9 cellular contexts compared by ENCODE assay signal in the genomic region with DNA sequence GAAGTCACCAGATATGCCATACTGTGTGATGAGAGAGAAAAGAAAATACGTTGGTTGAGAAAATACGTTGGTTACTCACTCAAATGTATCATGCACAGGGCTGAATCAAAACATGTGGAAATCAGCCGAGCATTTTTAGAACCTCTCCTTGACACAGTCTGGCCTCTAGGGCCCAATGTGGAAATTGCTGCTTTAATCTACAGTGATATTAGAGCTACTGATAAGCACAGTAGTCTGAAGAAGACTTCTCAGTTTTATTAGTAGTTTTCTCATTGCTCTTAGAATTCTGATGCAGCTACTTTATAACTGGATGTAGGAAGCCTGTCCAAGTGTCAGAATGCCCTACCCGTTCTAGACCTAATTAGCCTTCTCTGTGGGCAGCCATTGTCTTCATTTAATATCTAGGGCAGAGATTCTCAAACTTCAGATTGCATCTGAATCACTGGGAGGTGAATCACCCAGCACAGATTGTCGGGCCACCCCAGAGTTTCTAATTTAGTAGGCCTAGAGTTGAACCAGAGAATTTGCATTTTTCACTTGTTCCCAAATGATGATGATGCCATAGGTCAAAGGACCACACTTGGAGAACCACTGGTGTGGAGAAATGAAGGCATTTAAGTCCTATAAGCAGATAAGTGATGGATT.
DNase-seq lines count a peak whose midpoint lies in the region; ATAC-seq lines count a peak whose summit lies in the region.
"Had no signal": no experiment of that assay in that cellular context is flagged by ENCODE, and none has a peak within 500 bp of the region (broad histone marks: within the 10 kb centered on the region; RNA-seq: fewer than 3 reads in every experiment).

No MANE protein-coding gene starts in this region.

- POLR2A ChIA-PET in activated CD4-positive, alpha-beta memory T cell treated with anti-CD3 and anti-CD28 coated beads for 36 hours (lab: Charles Lee): no interaction called here
- POLR2A ChIA-PET in activated CD4-positive, alpha-beta memory T cell treated with anti-CD3 and anti-CD28 coated beads, Interleukin-2, amount 10 ng/mL, durations not matched to agents 7 days and 5 days (lab: Charles Lee): no interaction called here
- POLR2A ChIA-PET in naive thymus-derived CD8-positive, alpha-beta T cell (lab: Charles Lee): no interaction called here

- H2AFZ ChIP-seq in Karpas-422 (ENCODE audit: low read length): no peak overlapping the region

- H3K4me1 ChIP-seq in Karpas-422 (ENCODE audit: low read length): no peaks in the 10 kb centered on the region

- no peaks in the 10 kb centered on the region for H3K9me3 ChIP-seq in Karpas-422 (ENCODE audit: low read length)

- H3K79me2 ChIP-seq in Karpas-422 (ENCODE audit: low read length): no peaks in the 10 kb centered on the region

- CTCF ChIA-PET in activated CD4-positive, alpha-beta memory T cell treated with anti-CD3 and anti-CD28 coated beads for 36 hours (lab: Charles Lee): interaction anchor here (1.1 kb wide), 1 partner anchor 46 kb away, joined by 3 read pairs; no protein-coding TSS in a partner anchor
- CTCF ChIA-PET in activated CD4-positive, alpha-beta memory T cell treated with anti-CD3 and anti-CD28 coated beads, Interleukin-2, amount 10 ng/mL, durations not matched to agents 7 days and 5 days (lab: Charles Lee): interaction anchor here (1.5 kb wide), 1 partner anchor 26 kb away, joined by 4 read pairs; no protein-coding TSS in a partner anchor

- H3K27me3 ChIP-seq in Karpas-422 (ENCODE audit: low read length): no peaks in the 10 kb centered on the region

- peaks cover 3% of the 10 kb centered on the region for H3K27me3 Mint-ChIP-seq in activated CD4-positive, alpha-beta memory T cell treated with anti-CD3 and anti-CD28 coated beads for 36 hours
- no peaks in the 10 kb centered on the region for H3K27me3 Mint-ChIP-seq in activated CD4-positive, alpha-beta memory T cell treated with anti-CD3 and anti-CD28 coated beads, Interleukin-2, amount 10 ng/mL, durations not matched to agents 7 days and 5 days
- peaks cover 0 to 3% (median 0%) of the 10 kb centered on the region in 5 donors for H3K27me3 Mint-ChIP-seq in naive thymus-derived CD8-positive, alpha-beta T cell
- H3K27me3 Mint-ChIP-seq: CD4-positive, alpha-beta T cell had no signal

- H3K36me3 ChIP-seq in Karpas-422 (ENCODE audit: insufficient read depth, low read length): no peaks in the 10 kb centered on the region

- H3K4me3 ChIP-seq in Karpas-422 (ENCODE audit: low read length): no peak overlapping the region

- DNase-seq in activated CD4-positive, alpha-beta memory T cell treated with anti-CD3 and anti-CD28 coated beads for 36 hours: peak; percentile 35
- no peak for DNase-seq in activated CD4-positive, alpha-beta memory T cell treated with anti-CD3 and anti-CD28 coated beads, Interleukin-2, amount 10 ng/mL, durations not matched to agents 7 days and 5 days
- DNase-seq in cerebellum (ENCODE audit: low spot score): peak; percentile 33
- peak; percentile 18 for DNase-seq in retina
- DNase-seq in occipital lobe (lab: John Stamatoyannopoulos, UW): no peak
- no peak for DNase-seq in Karpas-422
- no peak for DNase-seq in naive thymus-derived CD8-positive, alpha-beta T cell
- DNase-seq: CD4-positive, alpha-beta T cell had no signal

- H3K4me1 Mint-ChIP-seq in activated CD4-positive, alpha-beta memory T cell treated with anti-CD3 and anti-CD28 coated beads for 36 hours (ENCODE audit: low read depth): peaks cover 4% of the 10 kb centered on the region
- H3K4me1 Mint-ChIP-seq in activated CD4-positive, alpha-beta memory T cell treated with anti-CD3 and anti-CD28 coated beads, Interleukin-2, amount 10 ng/mL, durations not matched to agents 7 days and 5 days: no peaks in the 10 kb centered on the region
- no peaks in the 10 kb centered on the region for H3K4me1 Mint-ChIP-seq in naive thymus-derived CD8-positive, alpha-beta T cell

- no peaks in the 10 kb centered on the region for H3K9me3 Mint-ChIP-seq in activated CD4-positive, alpha-beta memory T cell treated with anti-CD3 and anti-CD28 coated beads for 36 hours
- no peaks in the 10 kb centered on the region for H3K9me3 Mint-ChIP-seq in activated CD4-positive, alpha-beta memory T cell treated with anti-CD3 and anti-CD28 coated beads, Interleukin-2, amount 10 ng/mL, durations not matched to agents 7 days and 5 days
- H3K9me3 Mint-ChIP-seq in naive thymus-derived CD8-positive, alpha-beta T cell: no peaks in the 10 kb centered on the region
- H3K9me3 Mint-ChIP-seq: CD4-positive, alpha-beta T cell had no signal

- intact Hi-C loops in activated CD4-positive, alpha-beta memory T cell treated with anti-CD3 and anti-CD28 coated beads for 36 hours (cut with micrococcal nuclease): no loop called here

- no peak overlapping the region for H3K27ac Mint-ChIP-seq in activated CD4-positive, alpha-beta memory T cell treated with anti-CD3 and anti-CD28 coated beads for 36 hours
- no peak overlapping the region for H3K27ac Mint-ChIP-seq in activated CD4-positive, alpha-beta memory T cell treated with anti-CD3 and anti-CD28 coated beads, Interleukin-2, amount 10 ng/mL, durations not matched to agents 7 days and 5 days
- H3K27ac Mint-ChIP-seq in naive thymus-derived CD8-positive, alpha-beta T cell: no peak overlapping the region
- H3K27ac Mint-ChIP-seq: CD4-positive, alpha-beta T cell had no signal

- peak; percentile 59 for ATAC-seq in HG03064 (IDR thresholded peaks at IDR 0.05; ENCODE audit: low read depth, unreplicated experiment)
- no peak for ATAC-seq in naive thymus-derived CD8-positive, alpha-beta T cell

- no peaks in the 10 kb centered on the region for H3K36me3 Mint-ChIP-seq in activated CD4-positive, alpha-beta memory T cell treated with anti-CD3 and anti-CD28 coated beads for 36 hours
- no peaks in the 10 kb centered on the region for H3K36me3 Mint-ChIP-seq in activated CD4-positive, alpha-beta memory T cell treated with anti-CD3 and anti-CD28 coated beads, Interleukin-2, amount 10 ng/mL, durations not matched to agents 7 days and 5 days (ENCODE audit: low read depth)
- H3K36me3 Mint-ChIP-seq in naive thymus-derived CD8-positive, alpha-beta T cell: no peaks in the 10 kb centered on the region

- H4K20me1 ChIP-seq in Karpas-422 (ENCODE audit: insufficient read depth, low read depth, low read length): no peaks in the 10 kb centered on the region

- no peak overlapping the region for H3K27ac ChIP-seq in Karpas-422 (ENCODE audit: low read length)

- H3K9me2 ChIP-seq in Karpas-422 (replicated peaks; ENCODE audit: insufficient read depth, low read length): no peaks in the 10 kb centered on the region

- H3K9ac ChIP-seq in Karpas-422 (ENCODE audit: low read length): no peak overlapping the region

- no peak overlapping the region for H3K4me3 Mint-ChIP-seq in activated CD4-positive, alpha-beta memory T cell treated with anti-CD3 and anti-CD28 coated beads for 36 hours
- H3K4me3 Mint-ChIP-seq in activated CD4-positive, alpha-beta memory T cell treated with anti-CD3 and anti-CD28 coated beads, Interleukin-2, amount 10 ng/mL, durations not matched to agents 7 days and 5 days: no peak overlapping the region
- no peak overlapping the region for H3K4me3 Mint-ChIP-seq in naive thymus-derived CD8-positive, alpha-beta T cell
- H3K4me3 Mint-ChIP-seq: CD4-positive, alpha-beta T cell had no signal

- no peak overlapping the region for H3K4me2 ChIP-seq in Karpas-422 (ENCODE audit: low read depth, low read length, poor library complexity, severe bottlenecking)

Comparison
In these comparisons a context has a peak if more than half of its experiments do, and no peak if none do; other contexts are left out.
1. DNase-seq: peak in activated CD4-positive, alpha-beta memory T cell treated with anti-CD3 and anti-CD28 coated beads for 36 hours (single experiment), cerebellum (single experiment) and retina (single experiment); none in activated CD4-positive, alpha-beta memory T cell treated with anti-CD3 and anti-CD28 coated beads, Interleukin-2, amount 10 ng/mL, durations not matched to agents 7 days and 5 days (single experiment), occipital lobe (single experiment), Karpas-422 (single experiment) and naive thymus-derived CD8-positive, alpha-beta T cell (0 of 10).